8 cellular contexts compared by ENCODE assay signal in the genomic region with DNA sequence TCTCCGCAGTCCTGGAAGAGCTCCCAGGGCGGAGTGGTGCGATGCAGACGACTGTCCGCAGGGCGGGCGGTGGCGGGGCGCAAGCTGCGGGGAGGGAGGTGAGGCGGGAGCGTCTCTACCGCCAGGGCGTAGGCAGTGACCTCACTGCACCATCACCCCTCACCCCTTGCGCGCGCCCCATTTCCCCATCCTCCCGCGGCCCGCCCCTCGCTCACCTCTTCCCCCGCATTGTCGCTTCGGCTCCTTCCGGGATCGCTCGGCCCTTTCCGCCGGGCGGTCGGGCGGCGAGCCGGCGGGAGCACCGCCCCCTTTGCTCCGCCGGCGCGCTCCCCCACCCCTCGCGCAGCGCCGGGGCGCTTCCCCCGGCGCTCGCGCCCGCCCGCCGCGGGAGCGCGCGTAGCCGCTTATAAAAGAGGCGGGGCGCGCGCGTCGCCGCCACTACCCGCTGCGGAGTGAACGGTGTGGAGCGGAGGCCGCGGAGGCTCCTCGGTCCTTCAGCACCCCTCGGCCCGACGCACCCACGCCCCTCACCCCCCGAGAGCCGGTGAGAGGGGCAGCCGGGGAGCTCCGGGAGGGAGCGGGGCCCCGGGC. TPM values are rescaled to one million over a fixed set of nuclear protein-coding genes. Genes with fewer than 3 reads are reported as not detected.
A peak's percentile ranks its signal among the peaks of the same experiment; 100 is the strongest.
DNase-seq lines count a peak whose midpoint lies in the region; ATAC-seq and TF ChIP-seq lines count a peak whose summit lies in the region.

A gene (plus strand): TSS at position 435 of the 591 bp plus-strand sequence. CDS start 14,154 bp downstream, outside the sequence.

- peak within 1 kb of the TSS in 3 of 4 donors; percentile 93 to 94 (median 93) for H3K4me3 Mint-ChIP-seq in CD4-positive, CD25-positive, alpha-beta regulatory T cell

- TF ChIP-seq CTCF in lower leg skin (IDR thresholded peaks at IDR 0.05) = no peak

- intact Hi-C loops in lower leg skin (cut with DNase I; ENCODE audit: low total_unique reads) = no loop called here

- no peaks in the 10 kb centered on the region for H3K9me3 ChIP-seq in CD4-positive, CD25-positive, alpha-beta regulatory T cell (ENCODE audit: control insufficient read depth in 2 of 2, low read length in 2 of 2)
- no peaks in the 10 kb centered on the region for H3K9me3 ChIP-seq in duodenal mucosa (ENCODE audit: control insufficient read depth in 1 of 2, low read length in 2 of 2)

- peak; percentile 84 to 85 for ATAC-seq in CD4-positive, CD25-positive, alpha-beta regulatory T cell (ENCODE audit: low read depth in 2 of 2)
- ATAC-seq in GM19438 (IDR thresholded peaks at IDR 0.05; ENCODE audit: low read depth, unreplicated experiment) (peak; percentile 67), HG03565 (IDR thresholded peaks at IDR 0.05; ENCODE audit: unreplicated experiment) (peak; percentile 57)

- peak within 1 kb of the TSS; percentile 89 for H3K4me3 ChIP-seq in CD4-positive, CD25-positive, alpha-beta regulatory T cell (ENCODE audit: low read depth, low read length)
- H3K4me3 ChIP-seq in duodenal mucosa (ENCODE audit: low read depth in 1 of 2, low read length in 2 of 2) = peak within 1 kb of the TSS; percentile 86
- peak within 1 kb of the TSS; percentile 98 for H3K4me3 ChIP-seq in lower leg skin (ENCODE audit: low read depth, poor library complexity, severe bottlenecking)

- 0 to 1% methylated on average over 32 to 46 of the region's 81 CpGs for WGBS in lower leg skin, 2 donors

- no peaks in the 10 kb centered on the region for H3K9me3 Mint-ChIP-seq in CD4-positive, CD25-positive, alpha-beta regulatory T cell

- H3K4me1 Mint-ChIP-seq in CD4-positive, CD25-positive, alpha-beta regulatory T cell = peaks cover 20 to 49% (median 29%) of the 10 kb centered on the region in 4 donors

- H3K36me3 Mint-ChIP-seq in CD4-positive, CD25-positive, alpha-beta regulatory T cell = no peaks in the 10 kb centered on the region

- peaks cover 2% of the 10 kb centered on the region for H3K36me3 ChIP-seq in CD4-positive, CD25-positive, alpha-beta regulatory T cell (ENCODE audit: control insufficient read depth, insufficient read depth, low read length)
- no peaks in the 10 kb centered on the region for H3K36me3 ChIP-seq in duodenal mucosa (ENCODE audit: control insufficient read depth in 1 of 2, insufficient read depth in 2 of 2, low read length in 2 of 2)

- no peaks in the 10 kb centered on the region for H3K27me3 ChIP-seq in CD4-positive, CD25-positive, alpha-beta regulatory T cell (ENCODE audit: control insufficient read depth, insufficient read depth, low read length)
- no peaks in the 10 kb centered on the region for H3K27me3 ChIP-seq in duodenal mucosa (ENCODE audit: control insufficient read depth in 1 of 2, insufficient read depth in 2 of 2, low read length in 2 of 2)

- peak within 1 kb of the TSS; percentile 95 to 99 (median 98) for H3K27ac Mint-ChIP-seq in CD4-positive, CD25-positive, alpha-beta regulatory T cell

- H3K9ac ChIP-seq in duodenal mucosa (ENCODE audit: low read depth in 1 of 2, low read length in 2 of 2) = peak within 1 kb of the TSS; percentile 73 to 91

- TF ChIP-seq POLR2A in lower leg skin (IDR thresholded peaks at IDR 0.05) = peak in 1 of 2 donors; percentile 97

- peak; percentile 95 to 96 (median 96) for DNase-seq in CD4-positive, CD25-positive, alpha-beta regulatory T cell
- DNase-seq in NCI-H82 (lab: John Stamatoyannopoulos, UW) = peak; percentile 91
- peak; percentile 94 to 95 for DNase-seq in activated CD4-positive, alpha-beta T cell treated with anti-CD3 and anti-CD28 coated beads, Interleukin-2, amount 50 U/mL, for 48 hours
- DNase-seq in lower leg skin (ENCODE audit: low spot score in 2 of 2) = peak; percentile 85 to 98
- peak; percentile 91 to 95 for DNase-seq in stimulated activated CD4-positive, alpha-beta T cell treated with anti-CD3 and anti-CD28 coated beads, Interleukin-4, amount 100 ng/mL, for 4 hours

- peaks cover 59% of the 10 kb centered on the region for H3K4me1 ChIP-seq in CD4-positive, CD25-positive, alpha-beta regulatory T cell (ENCODE audit: control insufficient read depth, insufficient read depth, low read length, poor library complexity, severe bottlenecking)
- H3K4me1 ChIP-seq in duodenal mucosa (ENCODE audit: control insufficient read depth in 1 of 2, insufficient read depth in 2 of 2, low read length in 2 of 2) = peaks cover 29 to 30% of the 10 kb centered on the region in 2 donors

- peak within 1 kb of the TSS; percentile 92 for H3K27ac ChIP-seq in CD4-positive, CD25-positive, alpha-beta regulatory T cell (ENCODE audit: insufficient read depth, low read length, poor library complexity, severe bottlenecking)
- peak within 1 kb of the TSS; percentile 79 for H3K27ac ChIP-seq in duodenal mucosa (ENCODE audit: low read depth, low read length)

- H3K27me3 Mint-ChIP-seq in CD4-positive, CD25-positive, alpha-beta regulatory T cell = no peaks in the 10 kb centered on the region

RNA-seq across cellular contexts. Expression of the gene that starts here (rescaled TPM):
- total RNA-seq in CD4-positive, CD25-positive, alpha-beta regulatory T cell = 769 TPM
- 10 to 100 TPM; 79.8 to 86.2 (median 83.2) TPM for polyA plus RNA-seq in CD4-positive, CD25-positive, alpha-beta regulatory T cell
- 100 to 1,000 TPM; 223 to 331 (median 293) TPM for total RNA-seq in lower leg skin

Comparison
In these comparisons a context has a peak if more than half of its experiments do, and no peak if none do; other contexts are left out.
1. Peak in every context shown above with its lines: DNase-seq, ATAC-seq, H3K4me3 ChIP-seq and H3K27ac ChIP-seq.